ENCODE assay signal across 8 cellular contexts in the genomic region with DNA sequence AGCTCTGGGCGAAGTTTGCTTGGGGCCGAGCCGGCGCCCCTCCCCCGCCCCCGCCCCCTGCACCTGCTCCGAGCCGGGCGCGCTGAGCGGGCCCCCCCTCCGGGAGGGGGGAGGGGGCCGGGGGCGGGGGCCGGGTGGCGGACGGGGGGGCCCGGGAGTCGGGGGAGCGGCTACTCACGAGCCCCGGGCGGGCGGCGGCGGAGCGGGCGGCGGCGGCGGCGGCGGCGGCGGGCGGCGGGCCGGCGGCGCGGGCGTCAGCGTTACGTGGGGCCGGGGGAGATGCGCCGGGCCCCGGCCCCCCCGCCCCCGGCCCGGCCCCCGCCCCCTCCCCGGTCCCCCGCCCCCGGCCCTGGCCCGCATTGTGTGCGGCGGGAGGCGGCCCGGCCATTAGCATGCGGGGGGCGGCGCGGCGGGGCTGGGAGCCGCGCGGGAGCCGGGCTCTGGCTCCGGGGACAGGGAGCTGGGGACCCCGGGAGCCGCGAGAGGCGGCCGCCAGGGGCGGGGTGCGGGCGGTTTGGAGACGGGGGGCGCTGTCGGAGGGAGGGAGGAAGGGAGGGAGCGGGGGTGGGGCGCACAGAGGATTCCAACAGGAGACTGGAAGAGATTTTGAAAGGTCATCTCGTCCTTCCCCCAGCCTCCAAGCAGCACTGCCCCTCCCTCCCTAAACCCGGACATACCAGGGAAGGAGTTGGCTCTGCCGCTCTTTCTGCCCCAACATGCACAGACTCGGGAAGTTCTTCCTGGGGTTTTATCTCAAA. TPM values are rescaled to one million over a fixed set of nuclear protein-coding genes. Genes with fewer than 3 reads are reported as not detected.
DNase-seq lines count a peak whose midpoint lies in the region; ATAC-seq and TF ChIP-seq lines count a peak whose summit lies in the region.

A gene (minus strand): TSS at position 522 of the 758 bp plus-strand sequence. CDS start 5,064 bp downstream, outside the sequence.

- H3K4me3 ChIP-seq in fibroblast of pulmonary artery (replicated peaks; ENCODE audit: low read depth, low read length), result peak within 1 kb of the TSS; percentile 73
- peak within 1 kb of the TSS; percentile 66 to 84 (median 76) for H3K4me3 ChIP-seq in upper lobe of left lung

- no peaks in the 10 kb centered on the region for H3K27me3 ChIP-seq in upper lobe of left lung

- DNase-seq in NCI-H510A (lab: John Stamatoyannopoulos, UW) (peak; percentile 43), NCI-H510A treated with DMSO at 0.1 percent for 48 hours (lab: John Stamatoyannopoulos, UW) (no peak), NCI-H2171 treated with DMSO at 0.1 percent for 48 hours (lab: John Stamatoyannopoulos, UW) (peak; percentile 77), fibroblast of pulmonary artery (ENCODE audit: low read depth) (peak; percentile 45), myocyte (ENCODE audit: low read depth) (peak; percentile 64), upper lobe of left lung (peak; percentile 66 to 91), cortex of kidney (lab: John Stamatoyannopoulos, UW) (no peak)
- DNase-seq in activated T-helper 9 cell treated with anti-CD3 and anti-CD28 coated beads, Interleukin-2, amount 50 U/mL, for 16 hours (ENCODE audit: low read depth), result peak; percentile 33

- TF ChIP-seq CTCF in fibroblast of pulmonary artery (IDR thresholded peaks at IDR 0.05; ENCODE audit: low read length, missing control alignments) (no peak), upper lobe of left lung (IDR thresholded peaks at IDR 0.05) (peak in 1 of 6 experiments; percentile 24)

- peak within 1 kb of the TSS; percentile 87 to 97 (median 92) for H3K27ac ChIP-seq in upper lobe of left lung

- peak in 1 of 4 donors; percentile 44 for TF ChIP-seq POLR2A in upper lobe of left lung (IDR thresholded peaks at IDR 0.05)

- H3K36me3 ChIP-seq in upper lobe of left lung, result peaks cover 0 to under 1% (median 0%) of the 10 kb centered on the region in 4 donors

- WGBS in upper lobe of left lung, 2 donors, result 0 to 3% methylated on average over 7 of the region's 87 CpGs

- no peaks in the 10 kb centered on the region for H3K9me3 ChIP-seq in upper lobe of left lung

- ATAC-seq in upper lobe of left lung (ENCODE audit: low FRiP score in 2 of 2), result peak in 1 of 2 donors; percentile 68

- no peak for TF ChIP-seq EP300 in upper lobe of left lung (IDR thresholded peaks at IDR 0.05)

- H3K4me1 ChIP-seq in upper lobe of left lung, result peaks cover 27 to 46% (median 36%) of the 10 kb centered on the region in 4 donors

RNA-seq across cellular contexts. Expression of the gene that starts here (rescaled TPM):
- total RNA-seq in myocyte, result 33.2 and 49.8 TPM in 2 replicates
- 25.6 TPM for polyA plus RNA-seq in myocyte (2012)
- total RNA-seq in upper lobe of left lung, result 10 to 100 TPM; 46.1 to 97.5 (median 56.3) TPM

Comparison
In these comparisons a context has a peak if more than half of its experiments do, and no peak if none do; other contexts are left out.
1. DNase-seq: peak in NCI-H510A (single experiment), NCI-H2171 treated with DMSO at 0.1 percent for 48 hours (single experiment), activated T-helper 9 cell treated with anti-CD3 and anti-CD28 coated beads, Interleukin-2, amount 50 U/mL, for 16 hours (single experiment), fibroblast of pulmonary artery (single experiment), myocyte (single experiment) and upper lobe of left lung (2 of 2); none in NCI-H510A treated with DMSO at 0.1 percent for 48 hours (single experiment) and cortex of kidney (single experiment).